In genomic region chr3:14418670-14419250, GRCh38 we compare ENCODE assay signal across 1 cellular context.
TF ChIP-seq lines count a peak whose summit lies in the region.

No MANE protein-coding gene starts in this region.

TF ChIP-seq in HepG2, 621 proteins besides CTCF, POLR2A, EP300 and RAD21 (continued from another document and continues in another):
- 0 out of 2 replicates have a peak, but pooled peaks have one; percentile 20 for TF ChIP-seq HOMEZ (CRISPR knock-in tag; IDR thresholded peaks at IDR 0.05; ENCODE audit: low read depth)
- TF ChIP-seq ZNF589 (CRISPR knock-in tag; conservative IDR thresholded peaks at IDR 0.05) = no peak
- TF ChIP-seq CBFB (CRISPR knock-in tag; IDR thresholded peaks at IDR 0.05) = no peak
- 0 out of 2 replicates have a peak, but pooled peaks have one; percentile 28 for TF ChIP-seq GMEB1 (CRISPR knock-in tag; IDR thresholded peaks at IDR 0.05; ENCODE audit: borderline replicate concordance)
- no peak for TF ChIP-seq ZNF317 (CRISPR knock-in tag; IDR thresholded peaks at IDR 0.05)
- no peak for TF ChIP-seq SNAPC2 (CRISPR knock-in tag; IDR thresholded peaks at IDR 0.05)
- no peak for TF ChIP-seq PTBP1 (IDR thresholded peaks at IDR 0.05; ENCODE audit: low read depth, low read length, poor library complexity, severe bottlenecking)
- TF ChIP-seq SMAD3 (CRISPR knock-in tag; IDR thresholded peaks at IDR 0.05) = no peak
- TF ChIP-seq GABPA (IDR thresholded peaks at IDR 0.05; ENCODE audit: low read depth, low read length) = no peak
- peak; percentile 66 for TF ChIP-seq GABPA (CRISPR knock-in tag; IDR thresholded peaks at IDR 0.05; ENCODE audit: low read depth)
- TF ChIP-seq CCDC6 (CRISPR knock-in tag; IDR thresholded peaks at IDR 0.05) = no peak
- 0 out of 2 replicates have a peak, but pooled peaks have one; percentile 30 for TF ChIP-seq ZNF121 (CRISPR knock-in tag; IDR thresholded peaks at IDR 0.05)
- 0 out of 2 replicates have a peak, but pooled peaks have one; percentile 28 for TF ChIP-seq ZNF639 (CRISPR knock-in tag; conservative IDR thresholded peaks at IDR 0.05)
- no peak for TF ChIP-seq ZSCAN21 (CRISPR knock-in tag; IDR thresholded peaks at IDR 0.05; ENCODE audit: borderline replicate concordance)
- peak; percentile 99 for TF ChIP-seq TEAD3 (CRISPR knock-in tag; optimal IDR thresholded peaks at IDR 0.05; ENCODE audit: borderline replicate concordance)
- TF ChIP-seq U2AF2 (IDR thresholded peaks at IDR 0.05; ENCODE audit: low read depth, low read length) = no peak
- no peak for TF ChIP-seq ZNF263 (CRISPR knock-in tag; IDR thresholded peaks at IDR 0.05)
- peak; percentile 45; the same call in 1 of the 2 replicates for TF ChIP-seq AHDC1 (CRISPR knock-in tag; IDR thresholded peaks at IDR 0.05; ENCODE audit: borderline replicate concordance)
- no peak for TF ChIP-seq REL (CRISPR knock-in tag; conservative IDR thresholded peaks at IDR 0.05)
- peak; percentile 23; the same call in 1 of the 2 replicates for TF ChIP-seq ZNF331 (CRISPR knock-in tag; IDR thresholded peaks at IDR 0.05)
- TF ChIP-seq XRCC5 (optimal IDR thresholded peaks at IDR 0.05; ENCODE audit: low read length) = peak; percentile 84
- TF ChIP-seq ZFX (CRISPR knock-in tag; IDR thresholded peaks at IDR 0.05; ENCODE audit: low read depth) = peak; percentile 56; the same call in 1 of the 2 replicates
- no peak for TF ChIP-seq HES4 (CRISPR knock-in tag; IDR thresholded peaks at IDR 0.05; ENCODE audit: borderline replicate concordance)
- no peak for TF ChIP-seq GLMP (CRISPR knock-in tag; IDR thresholded peaks at IDR 0.05; ENCODE audit: borderline replicate concordance)
- TF ChIP-seq ZNF3 (CRISPR knock-in tag; IDR thresholded peaks at IDR 0.05) = peak; percentile 51; the same call in 1 of the 2 replicates
- peak; percentile 70; the same call in 1 of the 2 replicates for TF ChIP-seq ERF (CRISPR knock-in tag; IDR thresholded peaks at IDR 0.05)
- TF ChIP-seq NFIB (CRISPR knock-in tag; IDR thresholded peaks at IDR 0.05; ENCODE audit: borderline replicate concordance) = no peak
- no peak for TF ChIP-seq ZNF646 (CRISPR knock-in tag; IDR thresholded peaks at IDR 0.05)
- peak; percentile 57 for TF ChIP-seq CBX1 (IDR thresholded peaks at IDR 0.05; ENCODE audit: low read depth)
- TF ChIP-seq ZBTB43 (CRISPR knock-in tag; conservative IDR thresholded peaks at IDR 0.05) = peak; percentile 97
- TF ChIP-seq ZBTB44 (CRISPR knock-in tag; IDR thresholded peaks at IDR 0.05) = no peak
- TF ChIP-seq ZNF800 (CRISPR knock-in tag; IDR thresholded peaks at IDR 0.05) = no peak
- TF ChIP-seq ZNF292 (CRISPR knock-in tag; IDR thresholded peaks at IDR 0.05; ENCODE audit: borderline replicate concordance, low read depth) = peak; percentile 56; the same call in 1 of the 2 replicates
